21 cellular contexts compared by ENCODE assay signal in genomic region chr6:135905604-135906300, GRCh38. TPM values are rescaled to one million over a fixed set of nuclear protein-coding genes. Genes with fewer than 3 reads are reported as not detected.
DNase-seq lines count a peak whose midpoint lies in the region; ATAC-seq and TF ChIP-seq lines count a peak whose summit lies in the region.
"Had no signal": no experiment of that assay in that cellular context is flagged by ENCODE, and none has a peak within 500 bp of the region (broad histone marks: within the 10 kb centered on the region; RNA-seq: fewer than 3 reads in every experiment).

No MANE protein-coding gene starts in this region.

- no peak overlapping the region for H3K27ac ChIP-seq in PC-3 (ENCODE audit: low read length)
- H3K27ac ChIP-seq in ovary: no peak overlapping the region
- H3K27ac ChIP-seq: 22Rv1, uterus had no signal

- no peak for TF ChIP-seq EP300 in ovary (IDR thresholded peaks at IDR 0.05)

- no peak overlapping the region for H2AFZ ChIP-seq in PC-3 (ENCODE audit: low read length)

- H3K9me3 ChIP-seq in PC-3 (ENCODE audit: low read length): no peaks in the 10 kb centered on the region
- H3K9me3 ChIP-seq in ovary: no peaks in the 10 kb centered on the region
- H3K9me3 ChIP-seq: HAP-1, uterus had no signal

- H3K79me2 ChIP-seq in PC-3 (ENCODE audit: low read length): no peaks in the 10 kb centered on the region

- no peak for TF ChIP-seq POLR2A in ovary (IDR thresholded peaks at IDR 0.05)

- no TSS peak for BruUV-seq in PC-3 (replicated peaks; lab: Mats Ljungman, UMichigan)

- CTCF ChIA-PET in PC-3 (lab: Charles Lee): no interaction called here

- H3K4me1 ChIP-seq in PC-3 (ENCODE audit: insufficient read depth, low read length) (peaks cover 9% of the 10 kb centered on the region), ovary (ENCODE audit: insufficient read depth) (peaks cover 6% of the 10 kb centered on the region)
- H3K4me1 ChIP-seq: uterus had no signal

- peak; percentile 15 for DNase-seq in NCI-H146 (lab: John Stamatoyannopoulos, UW)
- no peak for DNase-seq in NCI-H146 treated with DMSO at 0.1 percent for 48 hours (lab: John Stamatoyannopoulos, UW; ENCODE audit: unreplicated experiment)
- DNase-seq in globus pallidus (ENCODE audit: low spot score): peak; percentile 77
- DNase-seq in nucleus accumbens (lab: John Stamatoyannopoulos, UW): peak in 48 of 56 donors; percentile 6 to 75 (median 50)
- DNase-seq in superior temporal gyrus (ENCODE audit: extremely low spot score): peak; percentile 58
- DNase-seq in PC-3: no peak
- no peak for DNase-seq in ovary
- DNase-seq in iPS-NIHi7 (ENCODE audit: extremely low spot score): no peak
- DNase-seq: activated B cell treated with CpG ODN at 0.5 μM for 24 hours; activated CD8-positive, alpha-beta T cell treated with anti-CD3 and anti-CD28 coated beads, Interleukin-2, amount 10 ng/mL, durations not matched to agents 7 days and 5 days; activated naive CD4-positive, alpha-beta T cell treated with anti-CD3 and anti-CD28 coated beads, Interleukin-2, amount 50 U/mL, for 16 hours; activated T-cell treated with anti-CD3 and anti-CD28 coated beads, Interleukin-2, amount 50 U/mL, for 4 hours; AML-193; DMS79; endodermal cell; naive thymus-derived CD8-positive, alpha-beta T cell; NCI-H2029 treated with DMSO at 0.1 percent for 48 hours; RPMI8226; uterus had no signal

- ATAC-seq in PC-3: no peak
- ATAC-seq: activated CD8-positive, alpha-beta T cell treated with anti-CD3 and anti-CD28 coated beads, Interleukin-2, amount 10 ng/mL, durations not matched to agents 7 days and 5 days; activated T-cell treated with anti-CD3 and anti-CD28 coated beads, Interleukin-2, amount 50 U/mL, for 4 hours; naive thymus-derived CD8-positive, alpha-beta T cell had no signal

- H3K9me2 ChIP-seq in PC-3 (replicated peaks; ENCODE audit: low read length): no peaks in the 10 kb centered on the region

- no peaks in the 10 kb centered on the region for H3K36me3 ChIP-seq in PC-3 (ENCODE audit: low read depth, low read length)
- no peaks in the 10 kb centered on the region for H3K36me3 ChIP-seq in ovary
- H3K36me3 ChIP-seq: HAP-1, uterus had no signal

- no peaks in the 10 kb centered on the region for H3F3A ChIP-seq in PC-3 (ENCODE audit: low read length, unreplicated experiment)

- no peak overlapping the region for H3K9ac ChIP-seq in PC-3 (ENCODE audit: low read length)

- WGBS in ovary, 3 donors: 95 to 96% (median 95%) methylated on average over 18 of the region's 18 CpGs

- H3K4me2 ChIP-seq in PC-3 (ENCODE audit: low read length): no peak overlapping the region

- no peak for TF ChIP-seq CTCF in PC-3 (conservative IDR thresholded peaks at IDR 0.05; ENCODE audit: low read depth, low read length)
- no peak for TF ChIP-seq CTCF in ovary (IDR thresholded peaks at IDR 0.05)

- POLR2A ChIA-PET in PC-3 (lab: Charles Lee; ENCODE audit: unreplicated experiment): no interaction called here

- no peaks in the 10 kb centered on the region for H4K20me1 ChIP-seq in PC-3 (ENCODE audit: low read length)

- H3K4me3 ChIP-seq in PC-3 (ENCODE audit: low read length) (no peak overlapping the region), ovary (no peak overlapping the region)
- H3K4me3 ChIP-seq: HAP-1, uterus had no signal

- intact Hi-C loops in PC-3 (cut with micrococcal nuclease): no loop called here
- intact Hi-C loops in ovary (cut with DNase I): no loop called here

- H3K27me3 ChIP-seq in PC-3 (ENCODE audit: low read length) (no peaks in the 10 kb centered on the region), ovary (no peaks in the 10 kb centered on the region)
- H3K27me3 ChIP-seq: uterus had no signal

RNA-seq across cellular contexts. Expression of gene PDE7B, which starts 54.3 kb away (rescaled TPM):
- not detected in 2 replicates for total RNA-seq in PC-3 (2014; rRNA removed)
- 10 to 100 TPM; 17.4 to 62.7 (median 25.5) TPM for total RNA-seq in ovary
- 10 to 100 TPM; 11.6 to 14.9 TPM for polyA plus RNA-seq in ovary

Comparison
In these comparisons a context has a peak if more than half of its experiments do, and no peak if none do; other contexts are left out.
1. DNase-seq: peak in NCI-H146 (single experiment), globus pallidus (single experiment), nucleus accumbens (48 of 56) and superior temporal gyrus (single experiment); none in NCI-H146 treated with DMSO at 0.1 percent for 48 hours (single experiment), PC-3 (single experiment), ovary (0 of 5) and iPS-NIHi7 (single experiment).
2. RNA of gene PDE7B, which starts 54.3 kb away (total RNA-seq): 17.4 to 62.7 TPM in ovary; not detected in PC-3; every median in the first group is over 10 times any median in the second.